ENCODE assay signal across 8 cellular contexts in the genomic region with DNA sequence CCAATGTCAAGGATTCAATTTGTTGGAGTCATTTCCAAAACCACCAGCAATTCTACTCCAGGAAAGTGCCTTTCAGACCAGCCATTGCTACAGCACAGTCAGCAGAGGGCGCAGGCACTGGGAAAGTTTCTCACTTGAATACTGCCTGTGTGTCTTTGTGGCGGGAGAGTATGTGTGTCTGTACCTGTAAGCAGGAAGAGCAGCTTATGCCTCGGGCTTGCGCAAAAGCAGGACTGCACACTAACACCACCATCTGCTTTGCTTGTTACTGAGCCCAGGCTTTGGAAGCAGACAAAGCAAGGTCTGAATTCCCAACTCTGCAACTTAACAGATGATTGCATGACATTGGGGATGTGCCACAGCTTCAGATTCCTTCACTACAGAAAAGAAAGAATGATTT. TPM values are rescaled to one million over a fixed set of nuclear protein-coding genes. Genes with fewer than 3 reads are reported as not detected.
DNase-seq lines count a peak whose midpoint lies in the region; ATAC-seq and TF ChIP-seq lines count a peak whose summit lies in the region.

No MANE protein-coding gene starts in this region.

- H3K27me3 ChIP-seq in SU-DHL-6 (ENCODE audit: low read length) = no peaks in the 10 kb centered on the region
- H3K27me3 ChIP-seq in right cardiac atrium (ENCODE audit: control insufficient read depth, insufficient read depth) = peaks cover 3% of the 10 kb centered on the region
- peaks cover 0 to 5% (median 0%) of the 10 kb centered on the region in 3 donors for H3K27me3 ChIP-seq in sigmoid colon

- no peaks in the 10 kb centered on the region for H3K79me2 ChIP-seq in SU-DHL-6 (ENCODE audit: insufficient read depth, low read length)

- no peaks in the 10 kb centered on the region for H3K36me3 Mint-ChIP-seq in HFFc6 (ENCODE audit: low read depth)

- H3K4me1 ChIP-seq in right cardiac atrium (ENCODE audit: control insufficient read depth, insufficient read depth, low read length) (no peaks in the 10 kb centered on the region), sigmoid colon (no peaks in the 10 kb centered on the region)

- H3K27ac ChIP-seq in SU-DHL-6 (ENCODE audit: low read depth, low read length) = no peak overlapping the region
- no peak overlapping the region for H3K27ac ChIP-seq in right cardiac atrium (ENCODE audit: low read length)
- no peak overlapping the region for H3K27ac ChIP-seq in sigmoid colon

- TF ChIP-seq POLR2A in sigmoid colon (IDR thresholded peaks at IDR 0.05) = no peak

- H3K9me3 Mint-ChIP-seq in HFFc6 = no peaks in the 10 kb centered on the region

- intact Hi-C loops in right cardiac atrium (cut with DNase I) (loop anchor here (5.0 to 10.0 kb wide), 3 partner anchors 67 to 77 kb away; no protein-coding TSS in a partner anchor), sigmoid colon (cut with DNase I) (loop anchor here (1.0 kb wide), 1 partner anchor 76 kb away; no protein-coding TSS in a partner anchor)

- H3K27ac Mint-ChIP-seq in HFFc6 = no peak overlapping the region

- peak overlapping the region; percentile 12; the same call in 1 of the 2 replicates for H3K9ac ChIP-seq in SU-DHL-6 (ENCODE audit: low read length)

- H3K9me2 ChIP-seq in SU-DHL-6 (replicated peaks; ENCODE audit: insufficient read depth, low read length) = no peaks in the 10 kb centered on the region

- H3K4me1 Mint-ChIP-seq in HFFc6 (ENCODE audit: low read depth) = peaks cover 8% of the 10 kb centered on the region; the same call in 1 of the 2 replicates

- peak overlapping the region; percentile 16 for H2AFZ ChIP-seq in SU-DHL-6 (ENCODE audit: low read depth, low read length, severe bottlenecking)

- peaks cover 5% of the 10 kb centered on the region; the same call in 1 of the 2 replicates for H3F3A ChIP-seq in SU-DHL-6 (ENCODE audit: insufficient read depth)

- no peaks in the 10 kb centered on the region for H4K20me1 ChIP-seq in SU-DHL-6 (ENCODE audit: low read depth, low read length)

- peak overlapping the region; percentile 37 for H3K4me2 ChIP-seq in SU-DHL-6 (ENCODE audit: low read depth, low read length, poor library complexity, severe bottlenecking)

- ATAC-seq in right cardiac atrium = peak; percentile 75 to 86
- ATAC-seq in HG02588 (IDR thresholded peaks at IDR 0.05; ENCODE audit: unreplicated experiment) = no peak

- DNase-seq in ELF-1 (ENCODE audit: low read depth, low spot score) = peak; percentile 83
- DNase-seq in HFFc6 = peak; percentile 63
- peak; percentile 89 for DNase-seq in NCI-H146 (lab: John Stamatoyannopoulos, UW)
- peak; percentile 62 for DNase-seq in amniotic stem cell (lab: John Stamatoyannopoulos, UW)
- peak; percentile 46 to 75 (median 68) for DNase-seq in right cardiac atrium
- peak; percentile 73 for DNase-seq in sigmoid colon

- H3K4me3 Mint-ChIP-seq in HFFc6 = no peak overlapping the region

- H3K9me3 ChIP-seq in SU-DHL-6 (ENCODE audit: insufficient read depth, low read length) = no peaks in the 10 kb centered on the region
- no peaks in the 10 kb centered on the region for H3K9me3 ChIP-seq in right cardiac atrium (ENCODE audit: control insufficient read depth, low read length)
- H3K9me3 ChIP-seq in sigmoid colon = no peaks in the 10 kb centered on the region

- peak; percentile 82 for TF ChIP-seq CTCF in HFFc6 (IDR thresholded peaks at IDR 0.05)
- TF ChIP-seq CTCF in SU-DHL-6 (IDR thresholded peaks at IDR 0.05; ENCODE audit: insufficient read depth, low read length, poor library complexity, severe bottlenecking) = peak; percentile 96
- TF ChIP-seq CTCF in sigmoid colon (IDR thresholded peaks at IDR 0.05) = peak in 3 of 4 experiments; percentile 54 to 62 (median 57)

- WGBS in right cardiac atrium = 8% methylated on average over 4 of the region's 4 CpGs
- WGBS in sigmoid colon, 2 donors = 3 to 7% methylated on average over 4 of the region's 4 CpGs

- no peaks in the 10 kb centered on the region for H3K36me3 ChIP-seq in SU-DHL-6 (ENCODE audit: low read length)
- H3K36me3 ChIP-seq in sigmoid colon = no peaks in the 10 kb centered on the region

- no peak overlapping the region for H3K4me3 ChIP-seq in SU-DHL-6 (ENCODE audit: insufficient read depth, low read length, poor library complexity, severe bottlenecking)
- H3K4me3 ChIP-seq in right cardiac atrium (ENCODE audit: low read length) = no peak overlapping the region
- no peak overlapping the region for H3K4me3 ChIP-seq in sigmoid colon

- TF ChIP-seq EP300 in sigmoid colon (IDR thresholded peaks at IDR 0.05) = no peak

- H3K27me3 Mint-ChIP-seq in HFFc6 (ENCODE audit: insufficient read depth) = peaks cover 44% of the 10 kb centered on the region

RNA-seq across cellular contexts. Expression of a gene that starts 7.0 kb away (rescaled TPM):
- total RNA-seq in HFFc6 (2021; fragmentation: NEBNext Ultra II Directional; extraction: Animal tissue kit (Norgen Biotek cat#: 25700)) = not detected
- total RNA-seq in right cardiac atrium = under 1 TPM in 1 of 4 donors, not detected in 3; 0.18 TPM
- not detected for polyA plus RNA-seq in right cardiac atrium
- not detected for total RNA-seq in sigmoid colon
- 1 to 10 TPM; 4.4 to 9.0 (median 8.6) TPM for polyA plus RNA-seq in sigmoid colon

RNA-seq across cellular contexts. Expression of a gene that starts 22.3 kb away (rescaled TPM):
- total RNA-seq in HFFc6 (2021; fragmentation: NEBNext Ultra II Directional; extraction: Animal tissue kit (Norgen Biotek cat#: 25700)) = not detected
- total RNA-seq in right cardiac atrium = 1 to 10 TPM in 1 of 4 donors, under 1 TPM in 2, not detected in 1; 0.17 to 1.7 (median 0.82) TPM
- polyA plus RNA-seq in right cardiac atrium = not detected
- total RNA-seq in sigmoid colon = 1 to 10 TPM in 1 of 4 donors, not detected in 3; 3.6 TPM
- polyA plus RNA-seq in sigmoid colon = 1 to 10 TPM in 1 of 3 donors, under 1 TPM in 1, not detected in 1; 0.54 to 2.4 TPM

RNA-seq across cellular contexts. Expression of a gene that starts 27.5 kb away (rescaled TPM):
- 1 to 10 TPM; 2.6 to 6.6 (median 5.3) TPM for total RNA-seq in HFFc6 (2021; fragmentation: NEBNext Ultra II Directional; extraction: Animal tissue kit (Norgen Biotek cat#: 25700))
- total RNA-seq in right cardiac atrium = 1 to 10 TPM; 1.6 to 6.0 (median 4.8) TPM
- 2.8 TPM for polyA plus RNA-seq in right cardiac atrium
- 1 to 10 TPM in 3 of 4 donors, under 1 TPM in 1; 0.27 to 5.3 (median 2.0) TPM for total RNA-seq in sigmoid colon
- polyA plus RNA-seq in sigmoid colon = 1 to 10 TPM in 2 of 3 donors, under 1 TPM in 1; 0.69 to 2.1 (median 1.2) TPM
